Comparison of ENCODE assay signal across 1 cellular context in the genomic region with DNA sequence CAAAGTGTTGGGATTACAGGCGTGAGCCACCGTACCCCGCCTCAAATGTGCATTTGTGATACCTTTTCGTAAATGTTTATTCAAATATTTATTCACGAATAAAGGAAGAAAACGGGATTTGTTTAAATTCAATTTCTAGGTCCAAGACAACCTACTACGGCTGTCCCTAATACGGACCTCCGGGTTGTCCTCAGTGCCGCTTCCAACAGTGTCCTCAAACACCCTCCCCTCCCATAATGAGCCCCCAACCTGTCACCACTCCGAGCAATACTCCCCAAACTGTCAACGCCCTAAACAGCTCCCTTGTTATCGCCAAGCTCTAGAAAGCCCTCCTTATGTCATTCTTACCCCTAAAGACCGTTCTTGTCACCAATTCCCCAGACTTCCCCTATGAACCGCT.
TF ChIP-seq lines count a peak whose summit lies in the region.

No MANE protein-coding gene starts in this region.

TF ChIP-seq in HepG2, 621 proteins besides CTCF, POLR2A, EP300 and RAD21:
- TF ChIP-seq, protein P1, sequence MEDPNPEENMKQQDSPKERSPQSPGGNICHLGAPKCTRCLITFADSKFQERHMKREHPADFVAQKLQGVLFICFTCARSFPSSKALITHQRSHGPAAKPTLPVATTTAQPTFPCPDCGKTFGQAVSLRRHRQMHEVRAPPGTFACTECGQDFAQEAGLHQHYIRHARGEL (CRISPR knock-in tag; IDR thresholded peaks at IDR 0.05), result peak; percentile 34
- TF ChIP-seq TEAD3 (CRISPR knock-in tag; optimal IDR thresholded peaks at IDR 0.05; ENCODE audit: borderline replicate concordance) (peak; percentile 8), ZNF343 (CRISPR knock-in tag; IDR thresholded peaks at IDR 0.05) (no peak), RBM39 (IDR thresholded peaks at IDR 0.05; ENCODE audit: low read depth, low read length, poor library complexity, severe bottlenecking) (no peak), ATAD3A (CRISPR knock-in tag; IDR thresholded peaks at IDR 0.05) (no peak), THAP11 (CRISPR knock-in tag; IDR thresholded peaks at IDR 0.05) (no peak), MTF2 (CRISPR knock-in tag; IDR thresholded peaks at IDR 0.05; ENCODE audit: borderline replicate concordance) (0 out of 2 replicates have a peak, but pooled peaks have one; percentile 67), ZNF674 (CRISPR knock-in tag; IDR thresholded peaks at IDR 0.05; ENCODE audit: low read depth) (no peak), NFE2L2 (IDR thresholded peaks at IDR 0.05; ENCODE audit: low read length) (no peak), MXD1 (CRISPR knock-in tag; IDR thresholded peaks at IDR 0.05) (no peak), ZNF567 (CRISPR knock-in tag; IDR thresholded peaks at IDR 0.05; ENCODE audit: borderline replicate concordance) (no peak), ZNF317 (CRISPR knock-in tag; IDR thresholded peaks at IDR 0.05) (0 out of 2 replicates have a peak, but pooled peaks have one; percentile 10), PCBP1 (IDR thresholded peaks at IDR 0.05; ENCODE audit: borderline replicate concordance, low read depth, low read length) (no peak), MIXL1 (CRISPR knock-in tag; IDR thresholded peaks at IDR 0.05) (no peak), NCOA1 (CRISPR knock-in tag; IDR thresholded peaks at IDR 0.05) (0 out of 2 replicates have a peak, but pooled peaks have one; percentile 95), NFIB (CRISPR knock-in tag; IDR thresholded peaks at IDR 0.05; ENCODE audit: borderline replicate concordance) (no peak), ZNF691 (CRISPR knock-in tag; IDR thresholded peaks at IDR 0.05; ENCODE audit: borderline replicate concordance, low read depth) (no peak), SMYD3 (CRISPR knock-in tag; IDR thresholded peaks at IDR 0.05) (no peak), FLYWCH1 (CRISPR knock-in tag; IDR thresholded peaks at IDR 0.05) (0 out of 2 replicates have a peak, but pooled peaks have one; percentile 7), BHLHE40 (IDR thresholded peaks at IDR 0.05; ENCODE audit: low read length) (no peak), TARDBP (CRISPR knock-in tag; IDR thresholded peaks at IDR 0.05) (no peak), ZBTB26 (CRISPR knock-in tag; IDR thresholded peaks at IDR 0.05; ENCODE audit: borderline replicate concordance) (no peak), ZNF775 (CRISPR knock-in tag; IDR thresholded peaks at IDR 0.05; ENCODE audit: borderline replicate concordance) (no peak), ZBTB20 (CRISPR knock-in tag; IDR thresholded peaks at IDR 0.05; ENCODE audit: borderline replicate concordance, low read depth) (no peak), NONO (IDR thresholded peaks at IDR 0.05) (no peak), NONO (CRISPR knock-in tag; conservative IDR thresholded peaks at IDR 0.05) (no peak), U2AF1 (optimal IDR thresholded peaks at IDR 0.05; ENCODE audit: low read depth, low read length) (no peak), IKZF4 (CRISPR knock-in tag; IDR thresholded peaks at IDR 0.05; ENCODE audit: borderline replicate concordance, low read depth, not compliant biosample characterization) (peak; percentile 3), ZSCAN5A (CRISPR knock-in tag; IDR thresholded peaks at IDR 0.05; ENCODE audit: borderline replicate concordance) (no peak), ZSCAN12 (CRISPR knock-in tag; IDR thresholded peaks at IDR 0.05) (peak; percentile 2; the same call in 1 of the 2 replicates), LCORL (IDR thresholded peaks at IDR 0.05) (0 out of 2 replicates have a peak, but pooled peaks have one; percentile 6), LCORL (CRISPR knock-in tag; IDR thresholded peaks at IDR 0.05) (no peak; the same call in 1 of the 2 replicates), ZNF510 (CRISPR knock-in tag; IDR thresholded peaks at IDR 0.05; ENCODE audit: low read depth) (0 out of 2 replicates have a peak, but pooled peaks have one; percentile 4), ZNF430 (CRISPR knock-in tag; IDR thresholded peaks at IDR 0.05) (no peak), ZNF350 (CRISPR knock-in tag; IDR thresholded peaks at IDR 0.05; ENCODE audit: borderline replicate concordance, low read depth) (no peak), FIP1L1 (IDR thresholded peaks at IDR 0.05; ENCODE audit: borderline replicate concordance, insufficient read depth, low read depth, low read length) (no peak), SNRNP70 (IDR thresholded peaks at IDR 0.05; ENCODE audit: low read depth, low read length) (no peak), ELF4 (CRISPR knock-in tag; IDR thresholded peaks at IDR 0.05; ENCODE audit: borderline replicate concordance) (no peak), ZNF432 (CRISPR knock-in tag; IDR thresholded peaks at IDR 0.05; ENCODE audit: borderline replicate concordance) (no peak), EED (CRISPR knock-in tag; IDR thresholded peaks at IDR 0.05) (no peak)
- TF ChIP-seq, protein P2, sequence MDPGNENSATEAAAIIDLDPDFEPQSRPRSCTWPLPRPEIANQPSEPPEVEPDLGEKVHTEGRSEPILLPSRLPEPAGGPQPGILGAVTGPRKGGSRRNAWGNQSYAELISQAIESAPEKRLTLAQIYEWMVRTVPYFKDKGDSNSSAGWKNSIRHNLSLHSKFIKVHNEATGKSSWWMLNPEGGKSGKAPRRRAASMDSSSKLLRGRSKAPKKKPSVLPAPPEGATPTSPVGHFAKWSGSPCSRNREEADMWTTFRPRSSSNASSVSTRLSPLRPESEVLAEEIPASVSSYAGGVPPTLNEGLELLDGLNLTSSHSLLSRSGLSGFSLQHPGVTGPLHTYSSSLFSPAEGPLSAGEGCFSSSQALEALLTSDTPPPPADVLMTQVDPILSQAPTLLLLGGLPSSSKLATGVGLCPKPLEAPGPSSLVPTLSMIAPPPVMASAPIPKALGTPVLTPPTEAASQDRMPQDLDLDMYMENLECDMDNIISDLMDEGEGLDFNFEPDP (CRISPR knock-in tag; conservative IDR thresholded peaks at IDR 0.05), result 0 out of 2 replicates have a peak, but pooled peaks have one; percentile 71
- TF ChIP-seq, protein P3, sequence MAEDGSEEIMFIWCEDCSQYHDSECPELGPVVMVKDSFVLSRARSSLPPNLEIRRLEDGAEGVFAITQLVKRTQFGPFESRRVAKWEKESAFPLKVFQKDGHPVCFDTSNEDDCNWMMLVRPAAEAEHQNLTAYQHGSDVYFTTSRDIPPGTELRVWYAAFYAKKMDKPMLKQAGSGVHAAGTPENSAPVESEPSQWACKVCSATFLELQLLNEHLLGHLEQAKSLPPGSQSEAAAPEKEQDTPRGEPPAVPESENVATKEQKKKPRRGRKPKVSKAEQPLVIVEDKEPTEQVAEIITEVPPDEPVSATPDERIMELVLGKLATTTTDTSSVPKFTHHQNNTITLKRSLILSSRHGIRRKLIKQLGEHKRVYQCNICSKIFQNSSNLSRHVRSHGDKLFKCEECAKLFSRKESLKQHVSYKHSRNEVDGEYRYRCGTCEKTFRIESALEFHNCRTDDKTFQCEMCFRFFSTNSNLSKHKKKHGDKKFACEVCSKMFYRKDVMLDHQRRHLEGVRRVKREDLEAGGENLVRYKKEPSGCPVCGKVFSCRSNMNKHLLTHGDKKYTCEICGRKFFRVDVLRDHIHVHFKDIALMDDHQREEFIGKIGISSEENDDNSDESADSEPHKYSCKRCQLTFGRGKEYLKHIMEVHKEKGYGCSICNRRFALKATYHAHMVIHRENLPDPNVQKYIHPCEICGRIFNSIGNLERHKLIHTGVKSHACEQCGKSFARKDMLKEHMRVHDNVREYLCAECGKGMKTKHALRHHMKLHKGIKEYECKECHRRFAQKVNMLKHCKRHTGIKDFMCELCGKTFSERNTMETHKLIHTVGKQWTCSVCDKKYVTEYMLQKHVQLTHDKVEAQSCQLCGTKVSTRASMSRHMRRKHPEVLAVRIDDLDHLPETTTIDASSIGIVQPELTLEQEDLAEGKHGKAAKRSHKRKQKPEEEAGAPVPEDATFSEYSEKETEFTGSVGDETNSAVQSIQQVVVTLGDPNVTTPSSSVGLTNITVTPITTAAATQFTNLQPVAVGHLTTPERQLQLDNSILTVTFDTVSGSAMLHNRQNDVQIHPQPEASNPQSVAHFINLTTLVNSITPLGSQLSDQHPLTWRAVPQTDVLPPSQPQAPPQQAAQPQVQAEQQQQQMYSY (CRISPR knock-in tag; IDR thresholded peaks at IDR 0.05), result no peak
- TF ChIP-seq, protein P4, sequence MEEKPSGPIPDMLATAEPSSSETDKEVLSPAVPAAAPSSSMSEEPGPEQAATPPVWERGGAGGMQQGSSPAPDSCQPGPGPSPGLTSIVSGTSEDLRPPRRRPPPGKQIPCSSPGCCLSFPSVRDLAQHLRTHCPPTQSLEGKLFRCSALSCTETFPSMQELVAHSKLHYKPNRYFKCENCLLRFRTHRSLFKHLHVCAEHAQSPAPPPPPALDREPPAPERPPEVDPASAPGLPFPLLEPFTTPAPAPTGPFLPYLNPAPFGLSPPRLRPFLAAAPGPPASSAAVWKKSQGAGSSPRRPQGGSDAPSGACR (CRISPR knock-in tag; IDR thresholded peaks at IDR 0.05), result peak; percentile 79; the same call in 1 of the 2 replicates
- TF ChIP-seq, protein P5, sequence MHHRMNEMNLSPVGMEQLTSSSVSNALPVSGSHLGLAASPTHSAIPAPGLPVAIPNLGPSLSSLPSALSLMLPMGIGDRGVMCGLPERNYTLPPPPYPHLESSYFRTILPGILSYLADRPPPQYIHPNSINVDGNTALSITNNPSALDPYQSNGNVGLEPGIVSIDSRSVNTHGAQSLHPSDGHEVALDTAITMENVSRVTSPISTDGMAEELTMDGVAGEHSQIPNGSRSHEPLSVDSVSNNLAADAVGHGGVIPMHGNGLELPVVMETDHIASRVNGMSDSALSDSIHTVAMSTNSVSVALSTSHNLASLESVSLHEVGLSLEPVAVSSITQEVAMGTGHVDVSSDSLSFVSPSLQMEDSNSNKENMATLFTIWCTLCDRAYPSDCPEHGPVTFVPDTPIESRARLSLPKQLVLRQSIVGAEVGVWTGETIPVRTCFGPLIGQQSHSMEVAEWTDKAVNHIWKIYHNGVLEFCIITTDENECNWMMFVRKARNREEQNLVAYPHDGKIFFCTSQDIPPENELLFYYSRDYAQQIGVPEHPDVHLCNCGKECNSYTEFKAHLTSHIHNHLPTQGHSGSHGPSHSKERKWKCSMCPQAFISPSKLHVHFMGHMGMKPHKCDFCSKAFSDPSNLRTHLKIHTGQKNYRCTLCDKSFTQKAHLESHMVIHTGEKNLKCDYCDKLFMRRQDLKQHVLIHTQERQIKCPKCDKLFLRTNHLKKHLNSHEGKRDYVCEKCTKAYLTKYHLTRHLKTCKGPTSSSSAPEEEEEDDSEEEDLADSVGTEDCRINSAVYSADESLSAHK (CRISPR knock-in tag; IDR thresholded peaks at IDR 0.05; ENCODE audit: borderline replicate concordance), result no peak
TF ChIP-seq in HepG2: peak in this region for 12.
